Comparison of ENCODE assay signal across 8 cellular contexts in genomic region chr1:161226759-161227158, GRCh38. TPM values are rescaled to one million over a fixed set of nuclear protein-coding genes. Genes with fewer than 3 reads are reported as not detected.
DNase-seq lines count a peak whose midpoint lies in the region; ATAC-seq and TF ChIP-seq lines count a peak whose summit lies in the region.

No MANE protein-coding gene starts in this region.

- H3K4me1 Mint-ChIP-seq in T-helper 2 cell treated with Interferon-gamma antibody and Interleukin-4, amounts not matched to agents 5 μg/mL and 100 μg/mL, for 36 hours (ENCODE audit: low read depth): peaks cover 23% of the 10 kb centered on the region
- peaks cover 23% of the 10 kb centered on the region for H3K4me1 Mint-ChIP-seq in activated CD4-positive, alpha-beta memory T cell treated with anti-CD3 and anti-CD28 coated beads for 36 hours (ENCODE audit: low read depth)

- TF ChIP-seq EP300 in stomach (IDR thresholded peaks at IDR 0.05): no peak

- no peaks in the 10 kb centered on the region for H3K27me3 Mint-ChIP-seq in T-helper 2 cell treated with Interferon-gamma antibody and Interleukin-4, amounts not matched to agents 5 μg/mL and 100 μg/mL, for 36 hours (ENCODE audit: low read depth)
- H3K27me3 Mint-ChIP-seq in activated CD4-positive, alpha-beta memory T cell treated with anti-CD3 and anti-CD28 coated beads for 36 hours: no peaks in the 10 kb centered on the region

- H3K36me3 ChIP-seq in iPS DF 6.9 (ENCODE audit: control insufficient read depth, insufficient read depth, low read length): peaks cover 8% of the 10 kb centered on the region; the same call in 1 of the 2 replicates
- peaks cover 20 to 37% (median 29%) of the 10 kb centered on the region in 4 donors for H3K36me3 ChIP-seq in stomach
- peaks cover 0 to 3% of the 10 kb centered on the region in 2 donors for H3K36me3 ChIP-seq in prostate gland

- intact Hi-C loops in activated CD4-positive, alpha-beta memory T cell treated with anti-CD3 and anti-CD28 coated beads for 36 hours (cut with micrococcal nuclease): loop anchor here (1.0 kb wide), 3 partner anchors 65 to 160 kb away; no protein-coding TSS in a partner anchor
- intact Hi-C loops in stomach (cut with DNase I; ENCODE audit: low total_unique reads) (loop anchor here (5.0 kb wide), 1 partner anchor 156 kb away; no protein-coding TSS in a partner anchor), prostate gland (cut with DNase I) (loop anchor here (2.0 to 5.0 kb wide), 2 partner anchors 141 to 156 kb away; partner anchors contain the start of gene CFAP126)

- ATAC-seq in HG02759 (IDR thresholded peaks at IDR 0.05; ENCODE audit: unreplicated experiment): no peak

- H3K4me3 ChIP-seq in iPS DF 6.9 (ENCODE audit: low read length) (peak overlapping the region; percentile 62; the same call in 1 of the 2 replicates), stomach (peak overlapping the region; percentile 65 to 83 (median 78)), prostate gland (peak overlapping the region in 1 of 2 donors; percentile 57)

- WGBS in iPS DF 6.9 (ENCODE audit: insufficient coverage, insufficient read length): no CpG with 5 or more reads among the region's 3 CpGs
- 39 to 72% (median 61%) methylated on average over 3 of the region's 3 CpGs for WGBS in stomach, 5 donors
- 59% methylated on average over 3 of the region's 3 CpGs for WGBS in prostate gland

- no peaks in the 10 kb centered on the region for H3K27me3 ChIP-seq in iPS DF 6.9 (ENCODE audit: control insufficient read depth, insufficient read depth, low read length)
- no peaks in the 10 kb centered on the region for H3K27me3 ChIP-seq in stomach
- no peaks in the 10 kb centered on the region for H3K27me3 ChIP-seq in prostate gland (replicated peaks; ENCODE audit: insufficient read depth)

- H3K9me3 ChIP-seq in iPS DF 6.9 (ENCODE audit: control insufficient read depth, insufficient read depth, low read length) (no peaks in the 10 kb centered on the region), stomach (no peaks in the 10 kb centered on the region), prostate gland (no peaks in the 10 kb centered on the region)

- CTCF ChIA-PET in activated CD4-positive, alpha-beta memory T cell treated with anti-CD3 and anti-CD28 coated beads for 36 hours (lab: Charles Lee): interaction anchor here (0.6 to 11.6 kb wide), 26 partner anchors 9 to 162 kb away, joined by 3 to 213 read pairs (median 11); partner anchors contain the start of genes ADAMTS4, ARHGAP30, B4GALT3 and CFAP126

- no peak for DNase-seq in T-helper 2 cell treated with Interferon-gamma antibody and Interleukin-4, amounts not matched to agents 5 μg/mL and 100 μg/mL, for 36 hours (ENCODE audit: low spot score)
- no peak for DNase-seq in T-helper 2 cell
- DNase-seq in activated CD4-positive, alpha-beta memory T cell treated with anti-CD3 and anti-CD28 coated beads for 36 hours: no peak
- no peak for DNase-seq in iPS DF 6.9 (ENCODE audit: low read depth, low spot score)
- no peak for DNase-seq in stomach
- DNase-seq in NCI-H1930 (lab: John Stamatoyannopoulos, UW): no peak
- no peak for DNase-seq in prostate gland (ENCODE audit: low spot score)

- H3K4me3 Mint-ChIP-seq in T-helper 2 cell treated with Interferon-gamma antibody and Interleukin-4, amounts not matched to agents 5 μg/mL and 100 μg/mL, for 36 hours: peak overlapping the region; percentile 99
- H3K4me3 Mint-ChIP-seq in activated CD4-positive, alpha-beta memory T cell treated with anti-CD3 and anti-CD28 coated beads for 36 hours: peak overlapping the region; percentile 100

- H3K27ac Mint-ChIP-seq in T-helper 2 cell treated with Interferon-gamma antibody and Interleukin-4, amounts not matched to agents 5 μg/mL and 100 μg/mL, for 36 hours: peak overlapping the region; percentile 99
- H3K27ac Mint-ChIP-seq in activated CD4-positive, alpha-beta memory T cell treated with anti-CD3 and anti-CD28 coated beads for 36 hours: peak overlapping the region; percentile 67

- H3K27ac ChIP-seq in iPS DF 6.9 (ENCODE audit: low read length) (no peak overlapping the region), stomach (peak overlapping the region in 4 of 5 donors; percentile 15 to 84 (median 80)), prostate gland (no peak overlapping the region)

- peaks cover 26% of the 10 kb centered on the region for H3K36me3 Mint-ChIP-seq in T-helper 2 cell treated with Interferon-gamma antibody and Interleukin-4, amounts not matched to agents 5 μg/mL and 100 μg/mL, for 36 hours (ENCODE audit: low read depth)
- H3K36me3 Mint-ChIP-seq in activated CD4-positive, alpha-beta memory T cell treated with anti-CD3 and anti-CD28 coated beads for 36 hours: peaks cover 14% of the 10 kb centered on the region

- TF ChIP-seq CTCF in stomach (IDR thresholded peaks at IDR 0.05): no peak
- no peak for TF ChIP-seq CTCF in prostate gland (IDR thresholded peaks at IDR 0.05)

- no peaks in the 10 kb centered on the region for H3K9me3 Mint-ChIP-seq in T-helper 2 cell treated with Interferon-gamma antibody and Interleukin-4, amounts not matched to agents 5 μg/mL and 100 μg/mL, for 36 hours
- H3K9me3 Mint-ChIP-seq in activated CD4-positive, alpha-beta memory T cell treated with anti-CD3 and anti-CD28 coated beads for 36 hours: no peaks in the 10 kb centered on the region

- no peak for TF ChIP-seq POLR2A in stomach (IDR thresholded peaks at IDR 0.05)
- no peak for TF ChIP-seq POLR2A in prostate gland (IDR thresholded peaks at IDR 0.05)

- POLR2A ChIA-PET in activated CD4-positive, alpha-beta memory T cell treated with anti-CD3 and anti-CD28 coated beads for 36 hours (lab: Charles Lee): interaction anchor here (1.3 to 2.3 kb wide), 2 partner anchors 24 to 79 kb away, joined by 3 to 20 read pairs; partner anchors contain the start of gene NDUFS2

- H3K4me1 ChIP-seq in iPS DF 6.9 (ENCODE audit: control insufficient read depth, insufficient read depth, low read length) (peaks cover 2% of the 10 kb centered on the region; the same call in 1 of the 2 replicates), stomach (peaks cover 16 to 42% (median 29%) of the 10 kb centered on the region in 4 donors), prostate gland (replicated peaks) (peaks cover 4% of the 10 kb centered on the region)

RNA-seq across cellular contexts. Expression of gene TOMM40L, which starts 0.9 kb away (rescaled TPM):
- total RNA-seq in activated CD4-positive, alpha-beta memory T cell treated with anti-CD3 and anti-CD28 coated beads for 36 hours: 10 to 100 TPM; 14.8 to 15.4 TPM
- total RNA-seq in stomach: 1 to 10 TPM in 4 of 5 donors, under 1 TPM in 1; 0.58 to 7.3 (median 5.8) TPM
- polyA plus RNA-seq in stomach: 1 to 10 TPM; 7.9 to 9.9 (median 9.8) TPM
- 10 to 100 TPM in 1 of 2 donors, 1 to 10 TPM in 1; 7.5 to 15.6 TPM for total RNA-seq in prostate gland

RNA-seq across cellular contexts. Expression of gene APOA2, which starts 3.3 kb away (rescaled TPM):
- not detected for total RNA-seq in activated CD4-positive, alpha-beta memory T cell treated with anti-CD3 and anti-CD28 coated beads for 36 hours
- total RNA-seq in stomach (1 to 10 TPM in 1 of 5 donors, not detected in 4; 5.3 TPM), prostate gland (not detected)
- not detected for polyA plus RNA-seq in stomach

RNA-seq across cellular contexts. Expression of gene NR1I3, which starts 11.2 kb away (rescaled TPM):
- not detected for total RNA-seq in activated CD4-positive, alpha-beta memory T cell treated with anti-CD3 and anti-CD28 coated beads for 36 hours
- total RNA-seq in stomach (under 1 TPM in 1 of 5 donors, not detected in 4; 0.55 TPM), prostate gland (not detected)
- not detected for polyA plus RNA-seq in stomach

RNA-seq across cellular contexts. Expression of gene FCER1G, which starts 11.7 kb away (rescaled TPM):
- total RNA-seq in activated CD4-positive, alpha-beta memory T cell treated with anti-CD3 and anti-CD28 coated beads for 36 hours: 1 to 10 TPM in 1 of 2 experiments, under 1 TPM in 1; 0.99 to 2.0 TPM
- total RNA-seq in stomach (10 to 100 TPM in 2 of 5 donors, 1 to 10 TPM in 2, not detected in 1; 1.4 to 27.0 (median 7.4) TPM), prostate gland (10 to 100 TPM in 1 of 2 donors, 1 to 10 TPM in 1; 3.6 to 22.4 TPM)
- polyA plus RNA-seq in stomach: 100 to 1,000 TPM in 1 of 3 donors, 10 to 100 TPM in 2; 35.4 to 101 (median 50.6) TPM

RNA-seq across cellular contexts. Expression of gene NDUFS2, which starts 24.6 kb away (rescaled TPM):
- total RNA-seq in activated CD4-positive, alpha-beta memory T cell treated with anti-CD3 and anti-CD28 coated beads for 36 hours: 100 to 1,000 TPM in 1 of 2 experiments, 10 to 100 TPM in 1; 98.3 to 103 TPM
- total RNA-seq in stomach: 100 to 1,000 TPM in 2 of 5 donors, 10 to 100 TPM in 2, 1 to 10 TPM in 1; 9.9 to 165 (median 85.7) TPM
- 10 to 100 TPM; 55.6 to 83.4 (median 81.9) TPM for polyA plus RNA-seq in stomach
- total RNA-seq in prostate gland: 100 to 1,000 TPM; 108 to 111 TPM

Comparison
In these comparisons a context has a peak if more than half of its experiments do, and no peak if none do; other contexts are left out.
1. H3K27ac ChIP-seq: peak in stomach (4 of 5); none in iPS DF 6.9 (single experiment) and prostate gland (0 of 2).